14 cellular contexts compared by ENCODE assay signal in the genomic region with DNA sequence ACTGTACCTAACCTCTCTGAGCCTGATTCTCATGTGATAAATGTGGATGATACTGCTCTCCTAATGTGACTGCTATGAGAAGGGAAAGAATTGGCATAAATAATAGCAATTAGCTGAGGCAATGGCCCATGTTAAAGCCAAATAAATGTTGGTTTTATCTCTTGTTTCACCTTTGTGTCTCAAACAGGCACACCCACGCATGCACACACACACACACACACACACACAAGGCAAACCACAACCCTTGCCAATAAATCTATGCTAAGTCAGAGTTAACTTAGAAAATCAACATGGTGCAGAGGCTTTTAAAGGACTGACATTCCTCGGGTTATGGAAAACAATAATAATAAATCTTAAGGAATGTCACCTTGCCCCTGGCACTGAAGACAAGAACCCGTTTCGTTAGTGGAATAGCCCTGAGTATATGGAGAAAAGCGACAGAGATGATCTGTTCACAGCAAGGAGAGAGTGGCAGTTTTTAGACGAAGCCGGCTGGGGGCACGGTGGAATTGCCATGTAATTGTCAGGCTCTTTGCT.
DNase-seq lines count a peak whose midpoint lies in the region; ATAC-seq and TF ChIP-seq lines count a peak whose summit lies in the region.
"Had no signal": no experiment of that assay in that cellular context is flagged by ENCODE, and none has a peak within 500 bp of the region (broad histone marks: within the 10 kb centered on the region; RNA-seq: fewer than 3 reads in every experiment).

No MANE protein-coding gene starts in this region.

- H3K4me2 ChIP-seq in osteoblast (ENCODE audit: insufficient read depth, low read length) = no peak overlapping the region

- H2AFZ ChIP-seq in osteoblast (ENCODE audit: low read length) = no peak overlapping the region

- H3K27me3 ChIP-seq in osteoblast (ENCODE audit: insufficient read depth, low read length) = no peaks in the 10 kb centered on the region

- no peak for TF ChIP-seq CTCF in osteoblast (IDR thresholded peaks at IDR 0.05; ENCODE audit: extremely low read depth, low read depth, low read length)

- H3K27ac ChIP-seq in osteoblast (ENCODE audit: low read depth, low read length) = no peak overlapping the region
- H3K27ac ChIP-seq: SK-N-MC had no signal

- peaks cover 5% of the 10 kb centered on the region for H3K4me1 ChIP-seq in osteoblast (ENCODE audit: insufficient read depth, low read length)
- H3K4me1 ChIP-seq: Caco-2, HAP-1 had no signal

- H3K79me2 ChIP-seq in osteoblast (ENCODE audit: insufficient read depth, low read length) = no peaks in the 10 kb centered on the region

- no peaks in the 10 kb centered on the region for H3K36me3 ChIP-seq in osteoblast (ENCODE audit: insufficient read depth, low read length)
- H3K36me3 ChIP-seq: HAP-1 had no signal

- peak; percentile 49 for DNase-seq in DMS153 (lab: John Stamatoyannopoulos, UW)
- peak; percentile 63 for DNase-seq in NCI-H1417 treated with DMSO at 0.1 percent for 48 hours (lab: John Stamatoyannopoulos, UW)
- peak; percentile 90 for DNase-seq in NCI-H748 treated with DMSO at 0.1 percent for 48 hours (lab: John Stamatoyannopoulos, UW)
- peak; percentile 15 for DNase-seq in osteoblast (ENCODE audit: insufficient read length, low spot score, missing footprints)
- DNase-seq in NCI-H146 (lab: John Stamatoyannopoulos, UW) = no peak
- DNase-seq: Caco-2, DMS79, NCI-H1436, NCI-H446 treated with DMSO at 0.1 percent for 48 hours had no signal

- H3K9me3 ChIP-seq in osteoblast (ENCODE audit: low read depth, low read length) = no peaks in the 10 kb centered on the region
- H3K9me3 ChIP-seq: Caco-2, HAP-1 had no signal

- ATAC-seq in HG02588 (IDR thresholded peaks at IDR 0.05; ENCODE audit: unreplicated experiment) (no peak), HG03280 (IDR thresholded peaks at IDR 0.05; ENCODE audit: unreplicated experiment) (no peak)
- ATAC-seq: Panc1 had no signal

- H4K20me1 ChIP-seq in osteoblast (ENCODE audit: insufficient read depth, low read length) = no peaks in the 10 kb centered on the region

- H3K4me3 ChIP-seq in osteoblast (ENCODE audit: insufficient read depth, low read length) = no peak overlapping the region
- H3K4me3 ChIP-seq: HAP-1, SK-N-MC had no signal
